In the genomic region with DNA sequence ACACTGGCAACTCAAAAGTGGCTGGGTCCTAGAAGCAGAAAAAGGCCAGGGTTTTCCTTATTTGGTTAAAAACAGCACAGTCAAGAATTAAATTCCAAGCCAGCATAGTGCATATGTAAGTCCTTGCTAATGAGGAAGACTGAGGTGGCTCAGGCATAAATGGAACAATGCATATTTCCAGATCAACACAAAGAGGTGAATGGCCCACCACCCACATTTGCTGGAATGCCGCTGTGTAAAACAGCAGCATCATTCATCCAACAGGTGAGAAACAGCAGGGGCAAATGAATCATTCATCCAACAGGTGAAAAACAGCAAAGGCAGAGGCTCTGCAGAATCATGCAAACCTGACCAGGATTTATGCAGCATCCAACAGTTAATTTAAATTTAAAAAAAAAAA, we compare ENCODE assay signal across 15 cellular contexts. TPM values are rescaled to one million over a fixed set of nuclear protein-coding genes. Genes with fewer than 3 reads are reported as not detected.
"Had no signal": no experiment of that assay in that cellular context is flagged by ENCODE, and none has a peak within 500 bp of the region (broad histone marks: within the 10 kb centered on the region; RNA-seq: fewer than 3 reads in every experiment).

No MANE protein-coding gene starts in this region.

- H3K4me3 ChIP-seq: colonic mucosa, hepatocyte, right lobe of liver, testis had no signal

- ATAC-seq: foreskin keratinocyte; naive thymus-derived CD8-positive, alpha-beta T cell had no signal

- H2AFZ ChIP-seq: hepatocyte, parathyroid adenoma had no signal

- DNase-seq: activated CD4-positive, alpha-beta T cell treated with anti-CD3 and anti-CD28 coated beads, Interleukin-2, amount 50 U/mL, for 4 hours; activated effector memory CD4-positive, alpha-beta T cell treated with anti-CD3 and anti-CD28 coated beads, Interleukin-2, amount 50 U/mL, for 16 hours; activated naive CD4-positive, alpha-beta T cell treated with anti-CD3 and anti-CD28 coated beads, Interleukin-2, amount 50 U/mL, for 16 hours; activated T-cell treated with anti-CD3 and anti-CD28 coated beads, Interleukin-2, amount 50 U/mL, for 72 hours; aorta; naive thymus-derived CD8-positive, alpha-beta T cell; stimulated activated CD4-positive, alpha-beta T cell treated with anti-CD3 and anti-CD28 coated beads, Interleukin-4, amount 100 ng/mL, for 1 hour; WERI-Rb-1 had no signal

- H3K79me2 ChIP-seq: hepatocyte, parathyroid adenoma had no signal

- H3K9me3 ChIP-seq: colonic mucosa, neutrophil, right lobe of liver, testis had no signal

- H3K9ac ChIP-seq: parathyroid adenoma had no signal

- H3K27me3 ChIP-seq: colonic mucosa, foreskin keratinocyte, hepatocyte, neutrophil, right lobe of liver, testis had no signal

- H3K27ac ChIP-seq: foreskin keratinocyte, hepatocyte, neutrophil, parathyroid adenoma, right lobe of liver, testis, WERI-Rb-1 had no signal

- H3K4me1 ChIP-seq: parathyroid adenoma, testis had no signal

- H3K36me3 ChIP-seq: colonic mucosa, neutrophil, right lobe of liver, WERI-Rb-1 had no signal

- H3K4me2 ChIP-seq: hepatocyte had no signal

RNA-seq across cellular contexts. Expression of a gene that starts 32.9 kb away (rescaled TPM):
- total RNA-seq: naive thymus-derived CD8-positive, alpha-beta T cell had no signal
- polyA plus RNA-seq: naive thymus-derived CD8-positive, alpha-beta T cell had no signal
